In genomic region chr4:113355550-113356371, GRCh38 we compare ENCODE assay signal across 9 cellular contexts.
A peak's percentile ranks its signal among the peaks of the same experiment; 100 is the strongest.
DNase-seq lines count a peak whose midpoint lies in the region; ATAC-seq and TF ChIP-seq lines count a peak whose summit lies in the region.
"Had no signal": no experiment of that assay in that cellular context is flagged by ENCODE, and none has a peak within 500 bp of the region (broad histone marks: within the 10 kb centered on the region; RNA-seq: fewer than 3 reads in every experiment).

No MANE protein-coding gene starts in this region.

- H3K4me3 Mint-ChIP-seq in activated CD4-positive, alpha-beta T cell treated with anti-CD3 and anti-CD28 coated beads, Interleukin-2, amount 10 ng/mL, durations not matched to agents 7 days and 5 days: peak overlapping the region; percentile 17
- peak overlapping the region; percentile 56 to 73 for H3K4me3 Mint-ChIP-seq in effector memory CD8-positive, alpha-beta T cell
- no peak overlapping the region for H3K4me3 Mint-ChIP-seq in type B pancreatic cell
- H3K4me3 Mint-ChIP-seq: brain had no signal

- no peak overlapping the region for H3K4me3 ChIP-seq in Karpas-422 (ENCODE audit: low read length)
- H3K4me3 ChIP-seq in retinal pigment epithelial cell (ENCODE audit: low read length): no peak overlapping the region

- TF ChIP-seq CTCF in retinal pigment epithelial cell (conservative IDR thresholded peaks at IDR 0.05; ENCODE audit: low read depth, low read length) (no peak), type B pancreatic cell (conservative IDR thresholded peaks at IDR 0.05) (no peak)

- no peak overlapping the region for H3K9ac ChIP-seq in Karpas-422 (ENCODE audit: low read length)

- no peak overlapping the region for H2AFZ ChIP-seq in Karpas-422 (ENCODE audit: low read length)

- no peak overlapping the region for H3K27ac ChIP-seq in Karpas-422 (ENCODE audit: low read length)

- no peaks in the 10 kb centered on the region for H3K79me2 ChIP-seq in Karpas-422 (ENCODE audit: low read length)

- peaks cover 4% of the 10 kb centered on the region; the same call in 1 of the 2 replicates for H4K20me1 ChIP-seq in Karpas-422 (ENCODE audit: insufficient read depth, low read depth, low read length)

- H3K36me3 ChIP-seq in Karpas-422 (ENCODE audit: insufficient read depth, low read length): no peaks in the 10 kb centered on the region

- H3K9me3 ChIP-seq in Karpas-422 (ENCODE audit: low read length): no peaks in the 10 kb centered on the region

- H3K27me3 ChIP-seq in Karpas-422 (ENCODE audit: low read length): no peaks in the 10 kb centered on the region; the same call in 1 of the 2 replicates

- ATAC-seq in GM21825 (IDR thresholded peaks at IDR 0.05; ENCODE audit: unreplicated experiment): peak; percentile 98
- peak; percentile 92 for ATAC-seq in effector memory CD8-positive, alpha-beta T cell (replicated peaks)

- H3K27me3 Mint-ChIP-seq in activated CD4-positive, alpha-beta T cell treated with anti-CD3 and anti-CD28 coated beads, Interleukin-2, amount 10 ng/mL, durations not matched to agents 7 days and 5 days: peaks cover 22% of the 10 kb centered on the region
- peaks cover 0 to 7% of the 10 kb centered on the region in 2 donors for H3K27me3 Mint-ChIP-seq in effector memory CD8-positive, alpha-beta T cell
- no peaks in the 10 kb centered on the region for H3K27me3 Mint-ChIP-seq in type B pancreatic cell
- H3K27me3 Mint-ChIP-seq: brain had no signal

- peaks cover 30% of the 10 kb centered on the region for H3K9me3 Mint-ChIP-seq in activated CD4-positive, alpha-beta T cell treated with anti-CD3 and anti-CD28 coated beads, Interleukin-2, amount 10 ng/mL, durations not matched to agents 7 days and 5 days
- peaks cover 3 to 7% of the 10 kb centered on the region in 2 donors for H3K9me3 Mint-ChIP-seq in effector memory CD8-positive, alpha-beta T cell
- H3K9me3 Mint-ChIP-seq in type B pancreatic cell: peaks cover 8% of the 10 kb centered on the region

- POLR2A ChIA-PET in activated CD4-positive, alpha-beta T cell treated with anti-CD3 and anti-CD28 coated beads, Interleukin-2, amount 10 ng/mL, durations not matched to agents 7 days and 5 days (lab: Charles Lee): no interaction called here

- H3K27ac Mint-ChIP-seq in activated CD4-positive, alpha-beta T cell treated with anti-CD3 and anti-CD28 coated beads, Interleukin-2, amount 10 ng/mL, durations not matched to agents 7 days and 5 days: peak overlapping the region; percentile 69
- H3K27ac Mint-ChIP-seq in effector memory CD8-positive, alpha-beta T cell: peak overlapping the region; percentile 77 to 79
- no peak overlapping the region for H3K27ac Mint-ChIP-seq in type B pancreatic cell

- CTCF ChIA-PET in activated CD4-positive, alpha-beta T cell treated with anti-CD3 and anti-CD28 coated beads, Interleukin-2, amount 10 ng/mL, durations not matched to agents 7 days and 5 days (lab: Charles Lee): interaction anchor here (1.8 kb wide), 1 partner anchor 16 kb away, joined by 6 read pairs; no protein-coding TSS in a partner anchor

- DNase-seq in GM04504 (ENCODE audit: low read depth) (peak; percentile 76), Karpas-422 (peak; percentile 95), retinal pigment epithelial cell (ENCODE audit: low read depth) (peak; percentile 9), kidney glomerular epithelial cell (lab: John Stamatoyannopoulos, UW) (no peak), type B pancreatic cell (ENCODE audit: extremely low spot score, unreplicated experiment) (no peak)
- peak; percentile 75 for DNase-seq in activated CD4-positive, alpha-beta T cell treated with anti-CD3 and anti-CD28 coated beads, Interleukin-2, amount 10 ng/mL, durations not matched to agents 7 days and 5 days
- DNase-seq in effector memory CD8-positive, alpha-beta T cell: peak; percentile 35 to 40 (median 39)

- H3K4me1 ChIP-seq in Karpas-422 (ENCODE audit: low read length): peaks cover 31% of the 10 kb centered on the region

- peaks cover 35% of the 10 kb centered on the region for H3K4me1 Mint-ChIP-seq in activated CD4-positive, alpha-beta T cell treated with anti-CD3 and anti-CD28 coated beads, Interleukin-2, amount 10 ng/mL, durations not matched to agents 7 days and 5 days
- peaks cover 23 to 25% of the 10 kb centered on the region in 2 donors for H3K4me1 Mint-ChIP-seq in effector memory CD8-positive, alpha-beta T cell (ENCODE audit: low read depth in 2 of 2)
- no peaks in the 10 kb centered on the region for H3K4me1 Mint-ChIP-seq in type B pancreatic cell (ENCODE audit: unreplicated experiment)
- H3K4me1 Mint-ChIP-seq: brain had no signal

- H3K36me3 Mint-ChIP-seq in activated CD4-positive, alpha-beta T cell treated with anti-CD3 and anti-CD28 coated beads, Interleukin-2, amount 10 ng/mL, durations not matched to agents 7 days and 5 days (ENCODE audit: low read depth): peaks cover 8% of the 10 kb centered on the region
- no peaks in the 10 kb centered on the region for H3K36me3 Mint-ChIP-seq in effector memory CD8-positive, alpha-beta T cell (ENCODE audit: insufficient read depth)
- peaks cover 3% of the 10 kb centered on the region for H3K36me3 Mint-ChIP-seq in type B pancreatic cell

- H3K9me2 ChIP-seq in Karpas-422 (replicated peaks; ENCODE audit: insufficient read depth, low read length): no peaks in the 10 kb centered on the region

- peak overlapping the region; percentile 40 for H3K4me2 ChIP-seq in Karpas-422 (ENCODE audit: low read depth, low read length, poor library complexity, severe bottlenecking)

Comparison
In these comparisons a context has a peak if more than half of its experiments do, and no peak if none do; other contexts are left out.
1. DNase-seq: peak in GM04504 (single experiment), Karpas-422 (single experiment), activated CD4-positive, alpha-beta T cell treated with anti-CD3 and anti-CD28 coated beads, Interleukin-2, amount 10 ng/mL, durations not matched to agents 7 days and 5 days (single experiment), effector memory CD8-positive, alpha-beta T cell (3 of 3) and retinal pigment epithelial cell (single experiment); none in kidney glomerular epithelial cell (single experiment) and type B pancreatic cell (single experiment).